In genomic region chr1:238606457-238606856, GRCh38 we compare ENCODE assay signal across 19 cellular contexts.
DNase-seq lines count a peak whose midpoint lies in the region; ATAC-seq, FAIRE-seq and TF ChIP-seq lines count a peak whose summit lies in the region.
"Had no signal": no experiment of that assay in that cellular context is flagged by ENCODE, and none has a peak within 500 bp of the region (broad histone marks: within the 10 kb centered on the region; RNA-seq: fewer than 3 reads in every experiment).

No MANE protein-coding gene starts in this region.

- H3K9me3 ChIP-seq in astrocyte (ENCODE audit: insufficient read depth, low read depth, low read length) = no peaks in the 10 kb centered on the region
- no peaks in the 10 kb centered on the region for H3K9me3 ChIP-seq in naive thymus-derived CD4-positive, alpha-beta T cell (ENCODE audit: control insufficient read depth in 2 of 3, low read length in 3 of 3)
- H3K9me3 ChIP-seq in Caco-2 = no peaks in the 10 kb centered on the region

- no peaks in the 10 kb centered on the region for H4K20me1 ChIP-seq in astrocyte (ENCODE audit: insufficient read depth, low read length)

- H3K4me1 ChIP-seq in astrocyte (ENCODE audit: insufficient read depth, low read length) (no peaks in the 10 kb centered on the region), Caco-2 (no peaks in the 10 kb centered on the region)
- no peaks in the 10 kb centered on the region for H3K4me1 ChIP-seq in naive thymus-derived CD4-positive, alpha-beta T cell (ENCODE audit: control insufficient read depth in 2 of 2, insufficient read depth in 2 of 2, low read length in 2 of 2)

- H3K4me3 Mint-ChIP-seq in astrocyte (ENCODE audit: unreplicated experiment) = no peak overlapping the region
- H3K4me3 Mint-ChIP-seq in naive thymus-derived CD4-positive, alpha-beta T cell = no peak overlapping the region
- no peak overlapping the region for H3K4me3 Mint-ChIP-seq in Caco-2 (ENCODE audit: unreplicated experiment)
- no peak overlapping the region for H3K4me3 Mint-ChIP-seq in CD14-positive monocyte

- no TSS peak for BruUV-seq in Caco-2 (replicated peaks; lab: Mats Ljungman, UMichigan)

- H3K27me3 Mint-ChIP-seq in astrocyte (ENCODE audit: low read depth, unreplicated experiment) (no peaks in the 10 kb centered on the region), Caco-2 (ENCODE audit: insufficient read depth, unreplicated experiment) (peaks cover 3% of the 10 kb centered on the region), CD14-positive monocyte (ENCODE audit: low read depth in 3 of 3) (peaks cover 0 to 1% (median 0%) of the 10 kb centered on the region in 3 donors)
- H3K27me3 Mint-ChIP-seq in naive thymus-derived CD4-positive, alpha-beta T cell = no peaks in the 10 kb centered on the region

- H3K4me1 Mint-ChIP-seq in astrocyte (ENCODE audit: low read depth, unreplicated experiment) = peaks cover 5% of the 10 kb centered on the region
- H3K4me1 Mint-ChIP-seq in naive thymus-derived CD4-positive, alpha-beta T cell = no peaks in the 10 kb centered on the region
- H3K4me1 Mint-ChIP-seq in Caco-2 (ENCODE audit: low read depth, unreplicated experiment) = no peaks in the 10 kb centered on the region
- H3K4me1 Mint-ChIP-seq in CD14-positive monocyte = peaks cover 28% of the 10 kb centered on the region

- peak overlapping the region; percentile 17 for H3K27ac ChIP-seq in astrocyte (ENCODE audit: low read depth, low read length)
- no peak overlapping the region for H3K27ac ChIP-seq in naive thymus-derived CD4-positive, alpha-beta T cell (ENCODE audit: low read depth, low read length)
- H3K27ac ChIP-seq: C4-2B had no signal

- no peak overlapping the region for H3K27ac Mint-ChIP-seq in astrocyte (ENCODE audit: unreplicated experiment)
- H3K27ac Mint-ChIP-seq in naive thymus-derived CD4-positive, alpha-beta T cell = no peak overlapping the region
- H3K27ac Mint-ChIP-seq in Caco-2 (ENCODE audit: unreplicated experiment) = no peak overlapping the region
- no peak overlapping the region for H3K27ac Mint-ChIP-seq in CD14-positive monocyte

- no peak overlapping the region for H3K9ac ChIP-seq in astrocyte (ENCODE audit: low read length)

- POLR2A ChIA-PET in naive thymus-derived CD4-positive, alpha-beta T cell (lab: Charles Lee) = no interaction called here
- POLR2A ChIA-PET in Caco-2 (lab: Charles Lee) = no interaction called here

- H3K36me3 Mint-ChIP-seq in astrocyte (ENCODE audit: low read depth, unreplicated experiment) = no peaks in the 10 kb centered on the region
- no peaks in the 10 kb centered on the region for H3K36me3 Mint-ChIP-seq in naive thymus-derived CD4-positive, alpha-beta T cell
- no peaks in the 10 kb centered on the region for H3K36me3 Mint-ChIP-seq in Caco-2 (ENCODE audit: insufficient read depth, unreplicated experiment)
- no peaks in the 10 kb centered on the region for H3K36me3 Mint-ChIP-seq in CD14-positive monocyte

- H3K4me3 ChIP-seq in astrocyte (ENCODE audit: insufficient read depth, low read depth, low read length) (no peak overlapping the region), Caco-2 (ENCODE audit: low read depth, low read length) (no peak overlapping the region)
- no peak overlapping the region for H3K4me3 ChIP-seq in naive thymus-derived CD4-positive, alpha-beta T cell (ENCODE audit: low read length)
- H3K4me3 ChIP-seq: K562 had no signal

- intact Hi-C loops in naive thymus-derived CD4-positive, alpha-beta T cell (cut with micrococcal nuclease) = no loop called here
- intact Hi-C loops in Caco-2 (cut with micrococcal nuclease; ENCODE audit: unreplicated experiment) = no loop called here
- intact Hi-C loops in CD14-positive monocyte (cut with micrococcal nuclease) = no loop called here

- peak overlapping the region; percentile 43 for H3K4me2 ChIP-seq in astrocyte (ENCODE audit: low read length)

- H2AFZ ChIP-seq in astrocyte (ENCODE audit: low read depth, low read length) = no peak overlapping the region

- no peaks in the 10 kb centered on the region for H3K9me3 Mint-ChIP-seq in astrocyte (ENCODE audit: unreplicated experiment)
- H3K9me3 Mint-ChIP-seq in naive thymus-derived CD4-positive, alpha-beta T cell = peaks cover 0 to 20% (median 4%) of the 10 kb centered on the region in 11 donors
- H3K9me3 Mint-ChIP-seq in Caco-2 (ENCODE audit: unreplicated experiment) = no peaks in the 10 kb centered on the region
- peaks cover 0 to 14% (median 6%) of the 10 kb centered on the region in 7 donors for H3K9me3 Mint-ChIP-seq in CD14-positive monocyte

- H3K27me3 ChIP-seq in astrocyte (ENCODE audit: insufficient read depth, low read length) (no peaks in the 10 kb centered on the region), Caco-2 (replicated peaks; ENCODE audit: control insufficient read depth, insufficient read depth, low read length) (no peaks in the 10 kb centered on the region)
- H3K27me3 ChIP-seq in naive thymus-derived CD4-positive, alpha-beta T cell (ENCODE audit: control insufficient read depth in 2 of 2, insufficient read depth in 2 of 2, low read length in 2 of 2) = no peaks in the 10 kb centered on the region

- no peaks in the 10 kb centered on the region for H3K79me2 ChIP-seq in astrocyte (ENCODE audit: insufficient read depth, low read length)

- H3K36me3 ChIP-seq in astrocyte (ENCODE audit: insufficient read depth, low read length) = no peaks in the 10 kb centered on the region
- H3K36me3 ChIP-seq in naive thymus-derived CD4-positive, alpha-beta T cell (ENCODE audit: control insufficient read depth in 2 of 3, insufficient read depth in 3 of 3, low read length in 3 of 3) = no peaks in the 10 kb centered on the region
- no peaks in the 10 kb centered on the region for H3K36me3 ChIP-seq in Caco-2 (ENCODE audit: control insufficient read depth, insufficient read depth, low read length)

- FAIRE-seq in astrocyte (lab: Jason Lieb, UNC) = no peak
- FAIRE-seq: GM12891, GM19239, K562 had no signal

- DNase-seq in ELR (ENCODE audit: low read depth) (peak; percentile 55), LHCN-M2 (ENCODE audit: low read depth) (peak; percentile 2), astrocyte (ENCODE audit: low read depth) (no peak), Caco-2 (no peak), superior temporal gyrus (ENCODE audit: extremely low spot score) (no peak), CD14-positive monocyte (ENCODE audit: low spot score) (no peak), pons (ENCODE audit: low spot score) (no peak)
- DNase-seq in naive thymus-derived CD4-positive, alpha-beta T cell = no peak
- DNase-seq: DMS 273 treated with DMSO at 0.1 percent for 48 hours, NCI-H1417 treated with DMSO at 0.1 percent for 48 hours, NCI-H187 treated with DMSO at 0.1 percent for 48 hours, NCI-H524 had no signal

- ATAC-seq in naive thymus-derived CD4-positive, alpha-beta T cell = peak; percentile 14
- ATAC-seq: HCT116, K562, Panc1, Right ventricle myocardium inferior had no signal

- TF ChIP-seq CTCF in astrocyte (IDR thresholded peaks at IDR 0.05; ENCODE audit: insufficient read depth, low read depth, low read length) = no peak
- TF ChIP-seq CTCF in Caco-2 (IDR thresholded peaks at IDR 0.05; ENCODE audit: insufficient read depth in 1 of 2, low read depth in 1 of 2, low read length in 1 of 2, severe bottlenecking in 1 of 2, unreplicated experiment in 1 of 2) = no peak
- no peak for TF ChIP-seq CTCF in CD14-positive monocyte (IDR thresholded peaks at IDR 0.05)

- CTCF ChIA-PET in naive thymus-derived CD4-positive, alpha-beta T cell (lab: Charles Lee) = no interaction called here
- CTCF ChIA-PET in Caco-2 (lab: Charles Lee) = no interaction called here

Comparison
In these comparisons a context has a peak if more than half of its experiments do, and no peak if none do; other contexts are left out.
1. DNase-seq: peak in ELR (single experiment) and LHCN-M2 (single experiment); none in astrocyte (single experiment), naive thymus-derived CD4-positive, alpha-beta T cell (0 of 9), Caco-2 (0 of 2), superior temporal gyrus (single experiment), CD14-positive monocyte (single experiment) and pons (single experiment).